Comparison of ENCODE assay signal across 22 cellular contexts in the genomic region with DNA sequence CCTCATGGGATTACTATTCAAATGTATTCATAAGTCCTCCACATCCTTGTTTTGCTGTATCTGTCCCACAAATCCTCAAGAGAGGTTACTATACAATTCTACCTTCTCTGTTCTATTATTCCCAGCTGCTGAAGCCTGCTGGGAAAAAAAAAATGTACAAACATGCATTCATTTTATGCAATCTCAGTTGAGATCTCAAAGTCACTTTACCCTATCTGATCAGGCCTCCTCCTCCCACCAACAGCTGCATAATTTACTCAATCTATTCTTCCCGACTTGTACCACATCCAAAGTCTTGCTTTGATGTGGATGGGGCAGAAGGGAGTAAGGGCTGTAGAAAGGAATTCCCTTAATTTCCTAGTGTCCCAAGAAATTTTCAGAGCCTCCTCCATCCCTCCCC. TPM values are rescaled to one million over a fixed set of nuclear protein-coding genes. Genes with fewer than 3 reads are reported as not detected.
DNase-seq lines count a peak whose midpoint lies in the region; ATAC-seq and TF ChIP-seq lines count a peak whose summit lies in the region.
"Had no signal": no experiment of that assay in that cellular context is flagged by ENCODE, and none has a peak within 500 bp of the region (broad histone marks: within the 10 kb centered on the region; RNA-seq: fewer than 3 reads in every experiment).

No MANE protein-coding gene starts in this region.

- peak overlapping the region; percentile 37 for H3K27ac Mint-ChIP-seq in T-helper 2 cell treated with Interferon-gamma antibody and Interleukin-4, amounts not matched to agents 5 μg/mL and 100 μg/mL, for 36 hours
- H3K27ac Mint-ChIP-seq: type B pancreatic cell had no signal

- no peak overlapping the region for H3K4me3 ChIP-seq in lower leg skin (ENCODE audit: low read depth, poor library complexity, severe bottlenecking)
- H3K4me3 ChIP-seq: esophagus muscularis mucosa, GM12878, mucosa of descending colon, pancreas, Peyer's patch had no signal

- no peak overlapping the region for H3K4me3 Mint-ChIP-seq in T-helper 2 cell treated with Interferon-gamma antibody and Interleukin-4, amounts not matched to agents 5 μg/mL and 100 μg/mL, for 36 hours
- H3K4me3 Mint-ChIP-seq: stimulated activated naive B cell treated with anti-CD40 and anti-IgM and Interleukin-4, amounts not matched to agents 10 μg/mL and 1 μg/mL and 100 μg/mL, for 72 hours; type B pancreatic cell had no signal

- 33 to 45% methylated on average over 1 of the region's 1 CpG for WGBS in lower leg skin, 2 donors

- no peak for TF ChIP-seq CTCF in lower leg skin (IDR thresholded peaks at IDR 0.05)
- no peak for TF ChIP-seq CTCF in GM20000 (IDR thresholded peaks at IDR 0.05; ENCODE audit: extremely low read depth, missing control alignments)

- no peak for DNase-seq in T-helper 2 cell treated with Interferon-gamma antibody and Interleukin-4, amounts not matched to agents 5 μg/mL and 100 μg/mL, for 36 hours (ENCODE audit: low spot score)
- no peak for DNase-seq in T-helper 2 cell
- DNase-seq in RPMI7951 (ENCODE audit: low read depth), result peak; percentile 3
- DNase-seq in astrocyte of the hippocampus (ENCODE audit: low read depth, low spot score), result peak; percentile 32
- DNase-seq in myocyte (ENCODE audit: low read depth), result peak; percentile 13
- no peak for DNase-seq in lower leg skin (ENCODE audit: low spot score in 2 of 2)
- no peak for DNase-seq in GM20000 (ENCODE audit: low spot score)
- DNase-seq: activated CD4-positive, CD25-positive, alpha-beta regulatory T cell treated with anti-CD3 and anti-CD28 coated beads, Interleukin-2, amount 50 U/mL, for 72 hours; activated T-cell treated with anti-CD3 and anti-CD28 coated beads, Interleukin-2, amount 50 U/mL, for 1 hour; dermis blood vessel endothelial cell; hypothalamus; mucosa of descending colon; MV-4-11; NCI-H2081 treated with DMSO at 0.1 percent for 48 hours; NCI-H774; pancreas; Peyer's patch; stimulated activated naive B cell treated with anti-CD40 and anti-IgM and Interleukin-4, amounts not matched to agents 10 μg/mL and 1 μg/mL and 100 μg/mL, for 72 hours had no signal

- no peaks in the 10 kb centered on the region for H3K27me3 Mint-ChIP-seq in T-helper 2 cell treated with Interferon-gamma antibody and Interleukin-4, amounts not matched to agents 5 μg/mL and 100 μg/mL, for 36 hours (ENCODE audit: low read depth)
- H3K27me3 Mint-ChIP-seq: stimulated activated naive B cell treated with anti-CD40 and anti-IgM and Interleukin-4, amounts not matched to agents 10 μg/mL and 1 μg/mL and 100 μg/mL, for 72 hours; type B pancreatic cell had no signal

- no peak for ATAC-seq in GM19324 (IDR thresholded peaks at IDR 0.05; ENCODE audit: low FRiP score, unreplicated experiment)
- ATAC-seq: mucosa of descending colon; pancreas; stimulated activated naive B cell treated with anti-CD40 and anti-IgM and Interleukin-4, amounts not matched to agents 10 μg/mL and 1 μg/mL and 100 μg/mL, for 72 hours had no signal

- peaks cover 49% of the 10 kb centered on the region for H3K36me3 Mint-ChIP-seq in T-helper 2 cell treated with Interferon-gamma antibody and Interleukin-4, amounts not matched to agents 5 μg/mL and 100 μg/mL, for 36 hours (ENCODE audit: low read depth)

- TF ChIP-seq POLR2A in lower leg skin (IDR thresholded peaks at IDR 0.05), result no peak

- H3K9me3 Mint-ChIP-seq in T-helper 2 cell treated with Interferon-gamma antibody and Interleukin-4, amounts not matched to agents 5 μg/mL and 100 μg/mL, for 36 hours, result no peaks in the 10 kb centered on the region
- H3K9me3 Mint-ChIP-seq: stimulated activated naive B cell treated with anti-CD40 and anti-IgM and Interleukin-4, amounts not matched to agents 10 μg/mL and 1 μg/mL and 100 μg/mL, for 72 hours; type B pancreatic cell had no signal

- intact Hi-C loops in lower leg skin (cut with DNase I; ENCODE audit: low total_unique reads), result no loop called here

- H3K4me1 Mint-ChIP-seq in T-helper 2 cell treated with Interferon-gamma antibody and Interleukin-4, amounts not matched to agents 5 μg/mL and 100 μg/mL, for 36 hours (ENCODE audit: low read depth), result peaks cover 20% of the 10 kb centered on the region

RNA-seq across cellular contexts. Expression of a gene that starts 28.6 kb away (rescaled TPM):
- 48.2 and 54.5 TPM in 2 replicates for total RNA-seq in RPMI7951 (2014; rRNA removed; shearing (Covaris generic))
- total RNA-seq in myocyte, result 12.8 and 15.9 TPM in 2 replicates
- 12.4 TPM for polyA plus RNA-seq in myocyte (2012)
- 10 to 100 TPM; 12.9 to 31.7 (median 17.7) TPM for total RNA-seq in lower leg skin

RNA-seq across cellular contexts. Expression of a gene that starts 59.5 kb away (rescaled TPM):
- total RNA-seq in RPMI7951 (2014; rRNA removed; shearing (Covaris generic)), result 24.5 TPM in 2 replicates
- total RNA-seq in myocyte (32.4 and 35.5 TPM in 2 replicates), lower leg skin (10 to 100 TPM; 15.1 to 20.2 (median 16.9) TPM)
- polyA plus RNA-seq in myocyte (2012), result 16.1 TPM

Comparison
In these comparisons a context has a peak if more than half of its experiments do, and no peak if none do; other contexts are left out.
1. DNase-seq: peak in RPMI7951 (single experiment), astrocyte of the hippocampus (single experiment) and myocyte (single experiment); none in T-helper 2 cell treated with Interferon-gamma antibody and Interleukin-4, amounts not matched to agents 5 μg/mL and 100 μg/mL, for 36 hours (single experiment), T-helper 2 cell (0 of 5), lower leg skin (0 of 2) and GM20000 (single experiment).